Comparison of ENCODE assay signal across 8 cellular contexts in the genomic region with DNA sequence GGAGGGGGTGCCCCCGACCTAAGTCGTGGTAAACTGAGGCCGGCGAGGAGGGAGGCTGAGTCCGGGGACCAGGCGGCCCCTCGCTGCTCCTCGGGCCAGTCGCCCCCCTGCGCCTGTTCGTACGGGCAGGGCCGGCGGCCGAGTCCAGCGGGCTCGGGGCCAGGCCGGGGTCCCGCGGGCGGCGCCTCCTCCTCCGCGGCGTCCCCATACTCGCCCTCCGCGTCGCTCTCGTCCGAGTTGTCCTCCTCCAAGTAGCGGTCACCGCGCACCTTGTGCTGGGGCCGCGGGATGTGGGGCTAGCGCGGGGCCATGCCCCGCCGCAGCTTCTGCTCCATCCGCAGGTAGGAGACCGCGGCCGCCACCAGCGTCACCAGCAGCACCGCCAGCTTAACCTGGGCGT.
DNase-seq lines count a peak whose midpoint lies in the region; TF ChIP-seq lines count a peak whose summit lies in the region.
"Not testable (repeated sequence)": the region's sequence is repeated elsewhere in the genome, so short reads cannot be mapped to it uniquely, and the experiment has no call there.

No MANE protein-coding gene starts in this region.

- not testable (repeated sequence) for TF ChIP-seq EP300 in SK-N-SH (IDR thresholded peaks at IDR 0.05; ENCODE audit: borderline replicate concordance in 1 of 2, low read depth in 1 of 2, low read length in 1 of 2); neural cell (conservative IDR thresholded peaks at IDR 0.05; ENCODE audit: poor library complexity, severe bottlenecking)

- CTCF ChIA-PET in SK-N-SH (lab: Yijun Ruan, JAX), result not testable (repeated sequence)

- TF ChIP-seq RAD21 in SK-N-SH (IDR thresholded peaks at IDR 0.05; ENCODE audit: low read length); neural cell (conservative IDR thresholded peaks at IDR 0.05): not testable (repeated sequence)

- H3K9ac ChIP-seq in HUES48 (ENCODE audit: low read depth, low read length); SK-N-SH; neural cell (ENCODE audit: low read length): not testable (repeated sequence)

- H4K20me1 ChIP-seq in SK-N-SH (ENCODE audit: insufficient read depth); hepatocyte (ENCODE audit: insufficient read depth, poor library complexity, severe bottlenecking); neural cell (ENCODE audit: insufficient read depth): not testable (repeated sequence)

- WGBS in SK-N-SH (ENCODE audit: low lambda C conversion rate), result 11% methylated on average over 25 of the region's 47 CpGs
- 0 to 1% methylated on average over 30 to 34 of the region's 47 CpGs for WGBS in ectodermal cell, 2 experiments
- 0% methylated on average over 1 of the region's 47 CpGs for WGBS in hepatocyte (ENCODE audit: low lambda C conversion rate, missing lambda C conversion rate)
- WGBS in urinary bladder, result under 1% methylated on average over 47 of the region's 47 CpGs

- not testable (repeated sequence) for H3K27me3 ChIP-seq in HUES48 (ENCODE audit: control insufficient read depth, insufficient read depth, low read length); SK-N-SH (ENCODE audit: insufficient read depth); hepatocyte
- H3K27me3 ChIP-seq in ectodermal cell (ENCODE audit: control insufficient read depth, insufficient read depth, low read length, poor library complexity, severe bottlenecking), result peaks cover 10% of the 10 kb centered on the region
- peaks cover 12% of the 10 kb centered on the region for H3K27me3 ChIP-seq in neural cell (ENCODE audit: insufficient read depth, low read depth, low read length)

- TF ChIP-seq CTCF in SK-N-SH (IDR thresholded peaks at IDR 0.05); hepatocyte (IDR thresholded peaks at IDR 0.05; ENCODE audit: poor library complexity); neural cell (IDR thresholded peaks at IDR 0.05; ENCODE audit: poor library complexity, severe bottlenecking): not testable (repeated sequence)

- not testable (repeated sequence) for H3F3A ChIP-seq in SK-N-SH (replicated peaks; ENCODE audit: insufficient read depth); neural cell (ENCODE audit: insufficient read depth, low read length, poor library complexity, severe bottlenecking)

- H3K4me3 ChIP-seq in HUES48 (ENCODE audit: low read depth, low read length) (peak overlapping the region; percentile 48; the same call in 1 of the 2 replicates), SK-N-SH (ENCODE audit: low read depth in 2 of 2, low read length in 1 of 2) (peak overlapping the region in 1 of 2 experiments; percentile 22; a peak in 1 of 4 replicates), ectodermal cell (ENCODE audit: insufficient read depth, low read depth, low read length) (peak overlapping the region; percentile 26), neural cell (ENCODE audit: low read length) (peak overlapping the region; percentile 53), urinary bladder (ENCODE audit: low read depth, low read length) (peak overlapping the region; percentile 25)
- not testable (repeated sequence) for H3K4me3 ChIP-seq in hepatocyte

- DNase-seq in SK-N-SH (peak; percentile 34), left kidney (ENCODE audit: low read depth, low spot score) (peak; percentile 23), retina (peak; percentile 34)
- DNase-seq in hepatocyte (ENCODE audit: low spot score), result not testable (repeated sequence)

- H3K4me1 ChIP-seq in HUES48 (ENCODE audit: control insufficient read depth, insufficient read depth, low read length); SK-N-SH (ENCODE audit: control insufficient read depth in 1 of 2, insufficient read depth in 2 of 2, low read depth in 1 of 2, low read length in 1 of 2); ectodermal cell (ENCODE audit: control insufficient read depth, insufficient read depth, low read length); hepatocyte (ENCODE audit: insufficient read depth); urinary bladder (ENCODE audit: insufficient read depth): not testable (repeated sequence)

- not testable (repeated sequence) for H3K9me3 ChIP-seq in HUES48 (ENCODE audit: control insufficient read depth, insufficient read depth, low read length); SK-N-SH; ectodermal cell (ENCODE audit: control insufficient read depth, low read length); hepatocyte (ENCODE audit: low read depth); neural cell (ENCODE audit: low read length)

- H3K4me2 ChIP-seq in SK-N-SH; neural cell (ENCODE audit: low read length): not testable (repeated sequence)
- H3K4me2 ChIP-seq in hepatocyte, result peak overlapping the region; percentile 71

- H3K9me2 ChIP-seq in SK-N-SH; hepatocyte (replicated peaks; ENCODE audit: insufficient read depth); neural cell (ENCODE audit: insufficient read depth, low read length): not testable (repeated sequence)

- not testable (repeated sequence) for H2AFZ ChIP-seq in SK-N-SH (ENCODE audit: low read depth); hepatocyte; neural cell (ENCODE audit: low read depth, low read length)

- not testable (repeated sequence) for H3K79me2 ChIP-seq in SK-N-SH (ENCODE audit: insufficient read depth); hepatocyte; neural cell (replicated peaks; ENCODE audit: insufficient read depth, low read length)

- POLR2A ChIA-PET in SK-N-SH (lab: Yijun Ruan, JAX), result not testable (repeated sequence)

- not testable (repeated sequence) for H3K27ac ChIP-seq in HUES48 (ENCODE audit: low read depth, low read length); SK-N-SH (ENCODE audit: low read depth in 2 of 2, low read length in 1 of 2); ectodermal cell (ENCODE audit: insufficient read depth, low read depth, low read length, poor library complexity, severe bottlenecking); hepatocyte; neural cell (ENCODE audit: low read length); urinary bladder (ENCODE audit: low read depth)

- H3K36me3 ChIP-seq in HUES48 (ENCODE audit: control insufficient read depth, insufficient read depth, low read length); SK-N-SH (replicated peaks in 1 of 2; ENCODE audit: control insufficient read depth in 1 of 2, insufficient read depth in 2 of 2, low read length in 1 of 2); ectodermal cell (ENCODE audit: control insufficient read depth, insufficient read depth, low read length); hepatocyte (replicated peaks; ENCODE audit: insufficient read depth, low read depth); neural cell (ENCODE audit: insufficient read depth, low read length); urinary bladder (ENCODE audit: insufficient read depth): not testable (repeated sequence)
